ENCODE assay signal across 11 cellular contexts in the genomic region with DNA sequence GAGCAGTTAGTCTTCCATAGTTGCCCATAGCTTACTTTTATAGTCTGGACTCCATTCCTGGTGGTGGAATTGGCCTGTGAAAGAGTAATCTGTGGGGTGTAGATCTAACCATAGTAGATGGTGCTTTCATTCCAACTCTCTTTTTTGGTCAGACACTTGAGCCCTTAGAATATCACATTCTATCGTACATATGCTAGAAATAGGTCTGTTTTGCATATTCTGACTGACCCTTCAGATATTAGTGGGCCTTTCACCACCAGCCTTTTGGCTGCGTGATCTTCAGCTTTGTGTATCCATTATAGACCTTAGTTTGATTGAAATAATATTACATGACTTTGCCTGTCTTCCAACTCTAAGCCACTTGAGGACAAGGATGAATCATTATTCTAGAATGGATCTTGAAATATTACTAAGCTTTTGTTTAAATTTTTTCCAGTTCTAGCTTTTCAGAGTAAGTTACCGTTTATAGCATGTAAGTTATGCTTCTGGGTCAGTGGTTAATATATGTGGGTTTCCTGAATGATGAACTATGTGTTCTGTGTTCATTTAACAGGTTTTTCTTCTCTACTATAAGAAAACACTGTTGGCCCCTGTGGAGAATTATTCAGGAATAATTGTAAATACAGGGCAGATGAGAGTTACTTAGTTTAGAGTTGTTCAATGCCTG. TPM values are rescaled to one million over a fixed set of nuclear protein-coding genes. Genes with fewer than 3 reads are reported as not detected.
DNase-seq lines count a peak whose midpoint lies in the region; ATAC-seq and TF ChIP-seq lines count a peak whose summit lies in the region.
"Had no signal": no experiment of that assay in that cellular context is flagged by ENCODE, and none has a peak within 500 bp of the region (broad histone marks: within the 10 kb centered on the region; RNA-seq: fewer than 3 reads in every experiment).

No MANE protein-coding gene starts in this region.

- in situ Hi-C loops in Panc1 (cut with HindIII; ENCODE audit: low pct_unique_long_range_greater_than_20kb, low sequenced_read_pairs) = loop anchor here (5.0 kb wide), 1 partner anchor 63 kb away; no protein-coding TSS in a partner anchor

- no peaks in the 10 kb centered on the region for H3K27me3 Mint-ChIP-seq in activated CD4-positive, alpha-beta T cell treated with anti-CD3 and anti-CD28 coated beads for 36 hours
- H3K27me3 Mint-ChIP-seq: IgD-negative memory B cell had no signal

- ATAC-seq in activated CD4-positive, alpha-beta T cell treated with anti-CD3 and anti-CD28 coated beads for 36 hours = peak; percentile 14
- no peak for ATAC-seq in Panc1

- H3K36me3 Mint-ChIP-seq in activated CD4-positive, alpha-beta T cell treated with anti-CD3 and anti-CD28 coated beads for 36 hours (ENCODE audit: low read depth) = peaks cover 48% of the 10 kb centered on the region

- H3K27me3 ChIP-seq in Panc1 (ENCODE audit: control insufficient read depth, insufficient read depth, low read length) (no peaks in the 10 kb centered on the region), neutrophil (no peaks in the 10 kb centered on the region)

- intact Hi-C loops in activated CD4-positive, alpha-beta T cell treated with anti-CD3 and anti-CD28 coated beads for 36 hours (cut with DNase I, micrococcal nuclease) = no loop called here
- intact Hi-C loops in Panc1 (cut with micrococcal nuclease; ENCODE audit: unreplicated experiment) = no loop called here

- no peak for DNase-seq in activated CD4-positive, alpha-beta T cell treated with anti-CD3 and anti-CD28 coated beads for 36 hours
- no peak for DNase-seq in activated CD4-positive, alpha-beta T cell treated with anti-CD3 and anti-CD28 coated beads, Interleukin-2, amount 50 U/mL, for 48 hours
- DNase-seq in GM20000 (ENCODE audit: low spot score) (peak; percentile 45), Panc1 (ENCODE audit: low read depth, low spot score) (no peak), UCSD-AML1 (lab: John Stamatoyannopoulos, UW; ENCODE audit: unreplicated experiment) (no peak), 8988T (no peak), amygdala (lab: John Stamatoyannopoulos, UW) (no peak)
- DNase-seq: kidney, NCI-H1694 had no signal

- H3K4me3 Mint-ChIP-seq in activated CD4-positive, alpha-beta T cell treated with anti-CD3 and anti-CD28 coated beads for 36 hours = no peak overlapping the region

- no peak overlapping the region for H3K4me3 ChIP-seq in Panc1 (ENCODE audit: low read depth in 2 of 2, low read length in 2 of 2)
- H3K4me3 ChIP-seq in neutrophil (ENCODE audit: low read depth in 1 of 2, low read length in 1 of 2) = no peak overlapping the region

- H3K4me1 ChIP-seq in Panc1 (ENCODE audit: control insufficient read depth, insufficient read depth, low read length) = peaks cover 34% of the 10 kb centered on the region
- peaks cover 57 to 77% of the 10 kb centered on the region in 2 experiments for H3K4me1 ChIP-seq in neutrophil (ENCODE audit: control insufficient read depth in 1 of 2, insufficient read depth in 1 of 2, low read depth in 1 of 2, low read length in 1 of 2)

- H3K36me3 ChIP-seq in Panc1 (ENCODE audit: control insufficient read depth, insufficient read depth, low read length) (no peaks in the 10 kb centered on the region), neutrophil (peaks cover 5% of the 10 kb centered on the region)

- H3K4me1 Mint-ChIP-seq in activated CD4-positive, alpha-beta T cell treated with anti-CD3 and anti-CD28 coated beads for 36 hours = peaks cover 77% of the 10 kb centered on the region

- CTCF ChIA-PET in activated CD4-positive, alpha-beta T cell treated with anti-CD3 and anti-CD28 coated beads for 36 hours (lab: Charles Lee) = interaction anchor here (0.8 to 1.9 kb wide), 8 partner anchors 11 to 129 kb away, joined by 3 to 5 read pairs (median 4); no protein-coding TSS in a partner anchor
- CTCF ChIA-PET in Panc1 (lab: Charles Lee) = no interaction called here

- H3K27ac Mint-ChIP-seq in activated CD4-positive, alpha-beta T cell treated with anti-CD3 and anti-CD28 coated beads for 36 hours = peak overlapping the region; percentile 39

- TSS peak; percentile 9 for BruUV-seq in Panc1 (replicated peaks; lab: Mats Ljungman, UMichigan)

- POLR2A ChIA-PET in activated CD4-positive, alpha-beta T cell treated with anti-CD3 and anti-CD28 coated beads for 36 hours (lab: Charles Lee) = no interaction called here
- POLR2A ChIA-PET in Panc1 (lab: Charles Lee) = no interaction called here

- no peak for TF ChIP-seq CTCF in GM20000 (IDR thresholded peaks at IDR 0.05; ENCODE audit: extremely low read depth, missing control alignments)
- TF ChIP-seq CTCF in Panc1 (IDR thresholded peaks at IDR 0.05) = no peak
- TF ChIP-seq CTCF in neutrophil (IDR thresholded peaks at IDR 0.05) = no peak

- H3K9me3 Mint-ChIP-seq in activated CD4-positive, alpha-beta T cell treated with anti-CD3 and anti-CD28 coated beads for 36 hours (ENCODE audit: low read depth) = no peaks in the 10 kb centered on the region
- H3K9me3 Mint-ChIP-seq: IgD-negative memory B cell had no signal

- no peaks in the 10 kb centered on the region for H3K9me3 ChIP-seq in Panc1 (ENCODE audit: control insufficient read depth, insufficient read depth, low read depth, low read length)
- H3K9me3 ChIP-seq in neutrophil = no peaks in the 10 kb centered on the region

- H3K27ac ChIP-seq in Panc1 (ENCODE audit: low read length) (no peak overlapping the region), neutrophil (peak overlapping the region; percentile 56)

RNA-seq across cellular contexts. Expression of a gene that starts 8.7 kb away (rescaled TPM):
- 100 to 1,000 TPM; 297 to 534 TPM for total RNA-seq in activated CD4-positive, alpha-beta T cell treated with anti-CD3 and anti-CD28 coated beads for 36 hours
- total RNA-seq in Panc1 (2021; ENCODE audit: unreplicated experiment) = 386 TPM
- 429 TPM for polyA plus RNA-seq in Panc1 (2012; ENCODE audit: insufficient read length)
